8 cellular contexts compared by ENCODE assay signal in genomic region chr2:232444409-232445148, GRCh38. TPM values are rescaled to one million over a fixed set of nuclear protein-coding genes. Genes with fewer than 3 reads are reported as not detected.
DNase-seq lines count a peak whose midpoint lies in the region; ATAC-seq and TF ChIP-seq lines count a peak whose summit lies in the region.

No MANE protein-coding gene starts in this region.

- no peak overlapping the region for H3K4me3 Mint-ChIP-seq in nephron

- H3K27me3 ChIP-seq in MG63, result no peaks in the 10 kb centered on the region
- no peaks in the 10 kb centered on the region for H3K27me3 ChIP-seq in upper lobe of right lung

- H3K4me3 ChIP-seq in MG63, result no peak overlapping the region
- H3K4me3 ChIP-seq in upper lobe of right lung, result no peak overlapping the region

- intact Hi-C loops in upper lobe of right lung (cut with DNase I), result no loop called here

- peak; percentile 45 for ATAC-seq in upper lobe of right lung

- peak; percentile 27 to 47 (median 41) for TF ChIP-seq CTCF in nephron (IDR thresholded peaks at IDR 0.05; ENCODE audit: unreplicated experiment in 3 of 3)
- TF ChIP-seq CTCF in upper lobe of right lung (IDR thresholded peaks at IDR 0.05), result peak; percentile 61

- peak; percentile 41 for DNase-seq in NCI-H1694 (lab: John Stamatoyannopoulos, UW)
- DNase-seq in NCI-H1694 treated with DMSO at 0.1 percent for 48 hours (lab: John Stamatoyannopoulos, UW), result no peak
- peak; percentile 76 for DNase-seq in MG63
- peak; percentile 62 to 63 for DNase-seq in activated CD4-positive, alpha-beta T cell treated with anti-CD3 and anti-CD28 coated beads for 24 hours (ENCODE audit: low read depth in 2 of 2)
- DNase-seq in dermis microvascular lymphatic vessel endothelial cell (ENCODE audit: low read depth in 2 of 2), result peak; percentile 36 to 67
- DNase-seq in upper lobe of right lung, result peak; percentile 72
- DNase-seq in NCI-H1930 (lab: John Stamatoyannopoulos, UW), result no peak

- H3K27ac ChIP-seq in upper lobe of right lung, result no peak overlapping the region

- H3K36me3 ChIP-seq in MG63 (no peaks in the 10 kb centered on the region), upper lobe of right lung (no peaks in the 10 kb centered on the region)

- H3K36me3 Mint-ChIP-seq in nephron (ENCODE audit: low read depth), result no peaks in the 10 kb centered on the region

- peaks cover 13% of the 10 kb centered on the region for H3K27me3 Mint-ChIP-seq in nephron (ENCODE audit: low read depth)

- no peaks in the 10 kb centered on the region for H3K9me3 Mint-ChIP-seq in nephron

- H3K4me1 Mint-ChIP-seq in nephron, result peaks cover 14% of the 10 kb centered on the region

- no peak overlapping the region for H3K27ac Mint-ChIP-seq in nephron

- H3K9me3 ChIP-seq in MG63 (no peaks in the 10 kb centered on the region), upper lobe of right lung (no peaks in the 10 kb centered on the region)

- no peaks in the 10 kb centered on the region for H3K4me1 ChIP-seq in upper lobe of right lung

RNA-seq across cellular contexts. Expression of gene ALPI, which starts 11.4 kb away (rescaled TPM):
- not detected in 2 replicates for total RNA-seq in MG63 (2014; rRNA removed; shearing (Covaris generic); ENCODE audit: low replicate concordance)
- total RNA-seq in dermis microvascular lymphatic vessel endothelial cell (not detected in 2 replicates), upper lobe of right lung (not detected)

RNA-seq across cellular contexts. Expression of gene ALPG, which starts 37.9 kb away (rescaled TPM):
- total RNA-seq in MG63 (2014; rRNA removed; shearing (Covaris generic); ENCODE audit: low replicate concordance), result not detected in 2 replicates
- total RNA-seq in dermis microvascular lymphatic vessel endothelial cell, result not detected in 2 replicates
- total RNA-seq in upper lobe of right lung, result 0.49 TPM

RNA-seq across cellular contexts. Expression of gene ECEL1, which starts 43.1 kb away (rescaled TPM):
- not detected in 2 replicates for total RNA-seq in MG63 (2014; rRNA removed; shearing (Covaris generic); ENCODE audit: low replicate concordance)
- total RNA-seq in dermis microvascular lymphatic vessel endothelial cell (under 0.01 TPM in 1 of 2 replicates, not detected in the other), upper lobe of right lung (not detected)

Comparison
In these comparisons a context has a peak if more than half of its experiments do, and no peak if none do; other contexts are left out.
1. DNase-seq: peak in NCI-H1694 (single experiment), MG63 (single experiment), activated CD4-positive, alpha-beta T cell treated with anti-CD3 and anti-CD28 coated beads for 24 hours (2 of 2), dermis microvascular lymphatic vessel endothelial cell (2 of 2) and upper lobe of right lung (single experiment); none in NCI-H1694 treated with DMSO at 0.1 percent for 48 hours (single experiment) and NCI-H1930 (0 of 2).